ENCODE assay signal across 17 cellular contexts in genomic region chr7:14376711-14377110, GRCh38.
DNase-seq lines count a peak whose midpoint lies in the region; ATAC-seq and TF ChIP-seq lines count a peak whose summit lies in the region.
"Had no signal": no experiment of that assay in that cellular context is flagged by ENCODE, and none has a peak within 500 bp of the region (broad histone marks: within the 10 kb centered on the region; RNA-seq: fewer than 3 reads in every experiment).

No MANE protein-coding gene starts in this region.

- H3K27me3 ChIP-seq in BLaER1 treated with 17β-estradiol and CSF1 and Interleukin-3, amounts not matched to agents 10 nM and 100 nM, result no peaks in the 10 kb centered on the region
- H3K27me3 ChIP-seq in KMS-11 (ENCODE audit: insufficient read depth, low read depth) (no peaks in the 10 kb centered on the region), neuronal stem cell (ENCODE audit: control insufficient read depth in 3 of 3, insufficient read depth in 3 of 3, low read depth in 1 of 3, low read length in 3 of 3) (no peaks in the 10 kb centered on the region)
- H3K27me3 ChIP-seq in naive thymus-derived CD4-positive, alpha-beta T cell (ENCODE audit: control insufficient read depth in 2 of 2, insufficient read depth in 2 of 2, low read length in 2 of 2), result no peaks in the 10 kb centered on the region

- TF ChIP-seq CTCF in KMS-11 (conservative IDR thresholded peaks at IDR 0.05; ENCODE audit: low read depth, low read length) (no peak), brain (conservative IDR thresholded peaks at IDR 0.05) (no peak), CD14-positive monocyte (IDR thresholded peaks at IDR 0.05) (no peak)

- POLR2A ChIA-PET in naive thymus-derived CD4-positive, alpha-beta T cell (lab: Charles Lee), result no interaction called here

- no peaks in the 10 kb centered on the region for H3K79me1 ChIP-seq in neuronal stem cell (ENCODE audit: low read depth, low read length)

- no peak for ATAC-seq in naive thymus-derived CD4-positive, alpha-beta T cell
- ATAC-seq in GM18870 (IDR thresholded peaks at IDR 0.05; ENCODE audit: unreplicated experiment), result no peak
- ATAC-seq: K562 had no signal

- H4K8ac ChIP-seq in neuronal stem cell (ENCODE audit: low read depth, low read length), result no peak overlapping the region

- H3K27me3 Mint-ChIP-seq in brain, result no peaks in the 10 kb centered on the region
- H3K27me3 Mint-ChIP-seq in naive thymus-derived CD4-positive, alpha-beta T cell, result no peaks in the 10 kb centered on the region
- H3K27me3 Mint-ChIP-seq in CD14-positive monocyte (ENCODE audit: low read depth in 3 of 3), result no peaks in the 10 kb centered on the region
- H3K27me3 Mint-ChIP-seq: CD4-positive, alpha-beta memory T cell had no signal

- no peak overlapping the region for H4K91ac ChIP-seq in neuronal stem cell (ENCODE audit: low read depth, low read length, poor library complexity)

- no peaks in the 10 kb centered on the region for H3K36me3 Mint-ChIP-seq in brain
- H3K36me3 Mint-ChIP-seq in naive thymus-derived CD4-positive, alpha-beta T cell, result no peaks in the 10 kb centered on the region
- H3K36me3 Mint-ChIP-seq in CD14-positive monocyte, result no peaks in the 10 kb centered on the region
- H3K36me3 Mint-ChIP-seq: CD4-positive, alpha-beta memory T cell had no signal

- no peak overlapping the region for H3K18ac ChIP-seq in neuronal stem cell (ENCODE audit: low read length)

- peak overlapping the region in 1 of 11 experiments; percentile 7; a peak in 1 of 22 replicates for H3K27ac ChIP-seq in BLaER1 treated with 17β-estradiol and CSF1 and Interleukin-3, amounts not matched to agents 10 nM and 100 nM
- H3K27ac ChIP-seq in KMS-11 (no peak overlapping the region), neuronal stem cell (replicated peaks; ENCODE audit: low read length) (no peak overlapping the region)
- H3K27ac ChIP-seq in naive thymus-derived CD4-positive, alpha-beta T cell (ENCODE audit: low read depth, low read length), result no peak overlapping the region

- peaks cover 0 to 4% (median 0%) of the 10 kb centered on the region in 5 experiments for H3K9me3 Mint-ChIP-seq in brain
- peaks cover 0 to 15% (median 4%) of the 10 kb centered on the region in 11 donors for H3K9me3 Mint-ChIP-seq in naive thymus-derived CD4-positive, alpha-beta T cell
- peaks cover 0 to 10% (median 6%) of the 10 kb centered on the region in 7 donors for H3K9me3 Mint-ChIP-seq in CD14-positive monocyte
- H3K9me3 Mint-ChIP-seq: HFFc6 had no signal

- no peak for DNase-seq in neuronal stem cell (ENCODE audit: low spot score)
- no peak for DNase-seq in OCI-M1 (lab: John Stamatoyannopoulos, UW)
- DNase-seq in naive thymus-derived CD4-positive, alpha-beta T cell, result no peak
- no peak for DNase-seq in CD14-positive monocyte (ENCODE audit: low spot score)
- DNase-seq: AML-193; CD4-positive, alpha-beta memory T cell; DND-41; GF-D8; GOT3; HCEC 1CT; HFFc6; Kasumi-1 had no signal

- no peak overlapping the region for H3K14ac ChIP-seq in neuronal stem cell (ENCODE audit: low read length)

- H3K4me1 Mint-ChIP-seq in brain (peaks cover 29% of the 10 kb centered on the region), CD14-positive monocyte (no peaks in the 10 kb centered on the region)
- no peaks in the 10 kb centered on the region for H3K4me1 Mint-ChIP-seq in naive thymus-derived CD4-positive, alpha-beta T cell

- no peak overlapping the region for H2BK5ac ChIP-seq in neuronal stem cell (ENCODE audit: low read length)

- H2BK120ac ChIP-seq in neuronal stem cell (ENCODE audit: low read depth, low read length), result no peak overlapping the region

- no peak overlapping the region for H2BK12ac ChIP-seq in neuronal stem cell (ENCODE audit: low read length)

- CTCF ChIA-PET in naive thymus-derived CD4-positive, alpha-beta T cell (lab: Charles Lee), result no interaction called here

- H3K36me3 ChIP-seq in BLaER1 treated with 17β-estradiol and CSF1 and Interleukin-3, amounts not matched to agents 10 nM and 100 nM, result no peaks in the 10 kb centered on the region
- H3K36me3 ChIP-seq in KMS-11 (ENCODE audit: insufficient read depth) (no peaks in the 10 kb centered on the region), neuronal stem cell (replicated peaks in 1 of 2; ENCODE audit: control insufficient read depth in 2 of 2, insufficient read depth in 2 of 2, low read length in 2 of 2) (no peaks in the 10 kb centered on the region)
- H3K36me3 ChIP-seq in naive thymus-derived CD4-positive, alpha-beta T cell (ENCODE audit: control insufficient read depth in 2 of 3, insufficient read depth in 3 of 3, low read length in 3 of 3), result no peaks in the 10 kb centered on the region

- H3K4ac ChIP-seq in neuronal stem cell (ENCODE audit: low read length), result no peak overlapping the region

- H2BK15ac ChIP-seq in neuronal stem cell (ENCODE audit: low read length), result no peak overlapping the region

- H2AFZ ChIP-seq in KMS-11 (ENCODE audit: low read depth), result no peak overlapping the region
- H2AFZ ChIP-seq in neuronal stem cell (ENCODE audit: low read length), result peak overlapping the region; percentile 84

- intact Hi-C loops in naive thymus-derived CD4-positive, alpha-beta T cell (cut with micrococcal nuclease), result no loop called here
- intact Hi-C loops in CD14-positive monocyte (cut with micrococcal nuclease), result no loop called here

- WGBS in neuronal stem cell (ENCODE audit: extremely low coverage in 2 of 2, insufficient read length in 2 of 2, insufficient replicate concordance in 1 of 2), 2 donors, result no CpG with 5 or more reads among the region's 2 CpGs

- no peaks in the 10 kb centered on the region for H3K79me2 ChIP-seq in KMS-11 (ENCODE audit: insufficient read depth, low read depth)

- no peaks in the 10 kb centered on the region for H4K20me1 ChIP-seq in BLaER1 treated with 17β-estradiol and CSF1 and Interleukin-3, amounts not matched to agents 10 nM and 100 nM
- H4K20me1 ChIP-seq in KMS-11 (ENCODE audit: insufficient read depth), result no peaks in the 10 kb centered on the region

- peaks cover 6 to 38% (median 29%) of the 10 kb centered on the region in 10 experiments; a peak in 16 of 20 replicates for H3K4me1 ChIP-seq in BLaER1 treated with 17β-estradiol and CSF1 and Interleukin-3, amounts not matched to agents 10 nM and 100 nM
- peaks cover 21% of the 10 kb centered on the region for H3K4me1 ChIP-seq in KMS-11 (ENCODE audit: low read depth, poor library complexity, severe bottlenecking)
- H3K4me1 ChIP-seq in neuronal stem cell (ENCODE audit: control insufficient read depth in 2 of 2, insufficient read depth in 1 of 2, low read depth in 1 of 2, low read length in 2 of 2), result no peaks in the 10 kb centered on the region
- no peaks in the 10 kb centered on the region for H3K4me1 ChIP-seq in naive thymus-derived CD4-positive, alpha-beta T cell (ENCODE audit: control insufficient read depth in 2 of 2, insufficient read depth in 2 of 2, low read length in 2 of 2)

- H3K4me3 Mint-ChIP-seq in brain, result peak overlapping the region in 1 of 5 experiments; percentile 82
- H3K4me3 Mint-ChIP-seq in naive thymus-derived CD4-positive, alpha-beta T cell, result no peak overlapping the region
- no peak overlapping the region for H3K4me3 Mint-ChIP-seq in CD14-positive monocyte
- H3K4me3 Mint-ChIP-seq: HFFc6 had no signal

- peak overlapping the region in 4 of 5 experiments; percentile 35 to 94 (median 58) for H3K27ac Mint-ChIP-seq in brain
- H3K27ac Mint-ChIP-seq in naive thymus-derived CD4-positive, alpha-beta T cell, result no peak overlapping the region
- H3K27ac Mint-ChIP-seq in CD14-positive monocyte, result no peak overlapping the region
- H3K27ac Mint-ChIP-seq: CD4-positive, alpha-beta memory T cell; HFFc6 had no signal

- H3K23ac ChIP-seq in neuronal stem cell (ENCODE audit: low read depth, low read length, poor library complexity), result no peak overlapping the region

- no peak overlapping the region for H2AK5ac ChIP-seq in neuronal stem cell (ENCODE audit: low read depth, low read length)

- no peaks in the 10 kb centered on the region for H3K9me3 ChIP-seq in BLaER1 treated with 17β-estradiol and CSF1 and Interleukin-3, amounts not matched to agents 10 nM and 100 nM (replicated peaks in 1 of 11)
- H3K9me3 ChIP-seq in neuronal stem cell (replicated peaks in 1 of 2; ENCODE audit: control insufficient read depth in 2 of 2, insufficient read depth in 1 of 2, low read depth in 1 of 2, low read length in 2 of 2), result no peaks in the 10 kb centered on the region
- H3K9me3 ChIP-seq in naive thymus-derived CD4-positive, alpha-beta T cell (ENCODE audit: control insufficient read depth in 2 of 3, low read length in 3 of 3), result no peaks in the 10 kb centered on the region

- peak overlapping the region in 1 of 11 experiments; percentile 30; a peak in 2 of 22 replicates for H3K9ac ChIP-seq in BLaER1 treated with 17β-estradiol and CSF1 and Interleukin-3, amounts not matched to agents 10 nM and 100 nM
- H3K9ac ChIP-seq in KMS-11 (no peak overlapping the region), neuronal stem cell (ENCODE audit: low read depth, low read length, poor library complexity) (no peak overlapping the region)

- H3K4me3 ChIP-seq in BLaER1 treated with 17β-estradiol and CSF1 and Interleukin-3, amounts not matched to agents 10 nM and 100 nM, result peak overlapping the region in 1 of 10 experiments; percentile 11; a peak in 2 of 20 replicates
- H3K4me3 ChIP-seq in KMS-11 (IDR thresholded peaks at IDR 0.05; ENCODE audit: insufficient read depth, low read depth, low read length), result no peak overlapping the region
- no peak overlapping the region for H3K4me3 ChIP-seq in neuronal stem cell (ENCODE audit: low read length in 2 of 2)
- no peak overlapping the region for H3K4me3 ChIP-seq in naive thymus-derived CD4-positive, alpha-beta T cell (ENCODE audit: low read length)
- H3K4me3 ChIP-seq: K562 had no signal

- peak overlapping the region in 10 of 11 experiments; percentile 5 to 89 (median 70); a peak in 18 of 22 replicates for H3K4me2 ChIP-seq in BLaER1 treated with 17β-estradiol and CSF1 and Interleukin-3, amounts not matched to agents 10 nM and 100 nM
- H3K4me2 ChIP-seq in KMS-11, result 0 out of 2 replicates have a peak overlapping the region, but pooled peaks have one; percentile 8
- no peak overlapping the region for H3K4me2 ChIP-seq in neuronal stem cell (ENCODE audit: insufficient read depth, low read length, poor library complexity, severe bottlenecking)

Comparison
In these comparisons a context has a peak if more than half of its experiments do, and no peak if none do; other contexts are left out.
1. H3K27ac Mint-ChIP-seq: peak in brain (4 of 5); none in naive thymus-derived CD4-positive, alpha-beta T cell (0 of 9) and CD14-positive monocyte (0 of 7).